1 cellular context compared by ENCODE assay signal in the genomic region with DNA sequence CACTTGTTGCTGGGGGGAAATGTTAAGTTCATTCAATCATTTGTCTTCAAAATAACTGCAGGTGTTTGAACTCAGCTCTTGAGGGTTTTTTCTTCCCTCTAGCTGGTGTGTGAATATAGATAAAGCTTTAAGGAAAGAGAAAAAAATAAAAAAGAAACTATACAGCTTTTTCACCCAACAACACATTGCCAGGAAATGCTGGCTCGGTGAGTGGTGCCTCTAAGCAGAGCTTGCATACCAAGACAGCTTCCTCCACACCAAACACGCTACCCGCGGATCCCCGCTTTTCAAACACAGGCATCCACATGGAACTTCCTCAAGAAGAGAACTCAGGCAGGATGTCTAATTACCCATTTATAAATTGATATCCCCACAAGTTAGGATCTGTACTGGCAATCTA.
TF ChIP-seq lines count a peak whose summit lies in the region.

No MANE protein-coding gene starts in this region.

TF ChIP-seq in HepG2, 621 proteins besides CTCF, POLR2A, EP300 and RAD21 (continued from another document):
- TF ChIP-seq, protein P1, sequence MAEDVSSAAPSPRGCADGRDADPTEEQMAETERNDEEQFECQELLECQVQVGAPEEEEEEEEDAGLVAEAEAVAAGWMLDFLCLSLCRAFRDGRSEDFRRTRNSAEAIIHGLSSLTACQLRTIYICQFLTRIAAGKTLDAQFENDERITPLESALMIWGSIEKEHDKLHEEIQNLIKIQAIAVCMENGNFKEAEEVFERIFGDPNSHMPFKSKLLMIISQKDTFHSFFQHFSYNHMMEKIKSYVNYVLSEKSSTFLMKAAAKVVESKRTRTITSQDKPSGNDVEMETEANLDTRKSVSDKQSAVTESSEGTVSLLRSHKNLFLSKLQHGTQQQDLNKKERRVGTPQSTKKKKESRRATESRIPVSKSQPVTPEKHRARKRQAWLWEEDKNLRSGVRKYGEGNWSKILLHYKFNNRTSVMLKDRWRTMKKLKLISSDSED (CRISPR knock-in tag; IDR thresholded peaks at IDR 0.05) = no peak
